Comparison of ENCODE assay signal across 1 cellular context in genomic region chr1:222712253-222713090, GRCh38.
TF ChIP-seq lines count a peak whose summit lies in the region.

TSS of gene AIDA (minus strand) at chr1:222712491. CDS start at chr1:222712317, 174 bp downstream.
TSS of gene BROX (plus strand) at chr1:222712564. CDS start at chr1:222715700, 3,136 bp downstream.

TF ChIP-seq in K562, 482 proteins besides CTCF, POLR2A, EP300 and RAD21 (continued from another document and continues in another):
- TF ChIP-seq PKNOX1 (IDR thresholded peaks at IDR 0.05), result no peak
- peak; percentile 53; the same call in 1 of the 2 replicates for TF ChIP-seq CREB3L1 (IDR thresholded peaks at IDR 0.05; ENCODE audit: borderline replicate concordance, low read depth)
- TF ChIP-seq PRDM10 (IDR thresholded peaks at IDR 0.05; ENCODE audit: partially characterized antibody), result peak; percentile 58
- TF ChIP-seq ZNF79 (CRISPR knock-in tag; IDR thresholded peaks at IDR 0.05; ENCODE audit: low read depth), result no peak
- peak; percentile 20; the same call in 1 of the 2 replicates for TF ChIP-seq NFATC3 (IDR thresholded peaks at IDR 0.05)
- TF ChIP-seq ZNF408 (CRISPR knock-in tag; IDR thresholded peaks at IDR 0.05; ENCODE audit: low read depth), result no peak
- peak; percentile 90 for TF ChIP-seq RB1 (IDR thresholded peaks at IDR 0.05; ENCODE audit: low read depth)
- TF ChIP-seq CHD7 (IDR thresholded peaks at IDR 0.05; ENCODE audit: low read depth, low read length), result no peak
- peak; percentile 63 to 71 for TF ChIP-seq E2F6 (IDR thresholded peaks at IDR 0.05; ENCODE audit: borderline replicate concordance in 1 of 2, extremely low read depth in 1 of 2, insufficient read depth in 1 of 2, insufficient read length in 1 of 2, low read depth in 1 of 2, low read length in 1 of 2, poor library complexity in 1 of 2, severe bottlenecking in 1 of 2)
- TF ChIP-seq MCM3 (IDR thresholded peaks at IDR 0.05), result no peak
- peak; percentile 99 for TF ChIP-seq USF1 (CRISPR knock-in tag; IDR thresholded peaks at IDR 0.05)
- 0 out of 2 replicates have a peak, but pooled peaks have one; percentile 17 for TF ChIP-seq ARID3B (CRISPR knock-in tag; IDR thresholded peaks at IDR 0.05; ENCODE audit: borderline replicate concordance)
- TF ChIP-seq CHD2 (IDR thresholded peaks at IDR 0.05; ENCODE audit: low read depth, low read length), result no peak
- TF ChIP-seq TEAD1 (CRISPR knock-in tag; IDR thresholded peaks at IDR 0.05), result peak in 1 of 2 experiments; percentile 88; a peak in 2 of 4 replicates
- TF ChIP-seq ZNF217 (CRISPR knock-in tag; IDR thresholded peaks at IDR 0.05), result no peak
- peak; percentile 15; the same call in 1 of the 2 replicates for TF ChIP-seq KAT7 (CRISPR knock-in tag; IDR thresholded peaks at IDR 0.05; ENCODE audit: borderline replicate concordance)
- TF ChIP-seq SMC3 (conservative IDR thresholded peaks at IDR 0.05; ENCODE audit: insufficient read depth, low read depth, low read length), result no peak
- 0 out of 2 replicates have a peak, but pooled peaks have one; percentile 19 for TF ChIP-seq POLR2AphosphoS5 (IDR thresholded peaks at IDR 0.05; ENCODE audit: control insufficient read depth, insufficient read depth, low read depth, low read length)
- no peak for TF ChIP-seq ZNF282 (CRISPR knock-in tag; IDR thresholded peaks at IDR 0.05)
- TF ChIP-seq SIX5 (IDR thresholded peaks at IDR 0.05; ENCODE audit: borderline replicate concordance in 1 of 2, insufficient read depth in 1 of 2, low read depth in 1 of 2, low read length in 2 of 2), result peak; percentile 57; a peak in 3 of 4 replicates
- 0 out of 2 replicates have a peak, but pooled peaks have one; percentile 8 for TF ChIP-seq TCF7 (IDR thresholded peaks at IDR 0.05; ENCODE audit: borderline replicate concordance)
- TF ChIP-seq E2F1 (CRISPR knock-in tag; IDR thresholded peaks at IDR 0.05), result peak; percentile 65
- TF ChIP-seq NFRKB (IDR thresholded peaks at IDR 0.05; ENCODE audit: low read depth), result peak; percentile 96
- TF ChIP-seq ZZZ3 (IDR thresholded peaks at IDR 0.05), result 0 out of 2 replicates have a peak, but pooled peaks have one; percentile 33
- TF ChIP-seq ZKSCAN3 (CRISPR knock-in tag; IDR thresholded peaks at IDR 0.05), result no peak
- TF ChIP-seq ESRRA (IDR thresholded peaks at IDR 0.05; ENCODE audit: borderline replicate concordance, low read depth), result no peak
- no peak for TF ChIP-seq XRCC4 (IDR thresholded peaks at IDR 0.05; ENCODE audit: extremely low read depth, insufficient read depth, insufficient read length)
- peak; percentile 74 for TF ChIP-seq MECOM (CRISPR knock-in tag; IDR thresholded peaks at IDR 0.05)
- no peak for TF ChIP-seq RBM14 (IDR thresholded peaks at IDR 0.05; ENCODE audit: borderline replicate concordance, insufficient read depth, low read depth, low read length)
- no peak; the same call in 1 of the 2 replicates for TF ChIP-seq CTBP1 (IDR thresholded peaks at IDR 0.05; ENCODE audit: borderline replicate concordance)
- no peak for TF ChIP-seq ZNF785 (CRISPR knock-in tag; IDR thresholded peaks at IDR 0.05)
- no peak for TF ChIP-seq NR3C1 (CRISPR knock-in tag; IDR thresholded peaks at IDR 0.05)
